19 cellular contexts compared by ENCODE assay signal in genomic region chr10:77313066-77313750, GRCh38.
"Had no signal": no experiment of that assay in that cellular context is flagged by ENCODE, and none has a peak within 500 bp of the region (broad histone marks: within the 10 kb centered on the region; RNA-seq: fewer than 3 reads in every experiment).

No MANE protein-coding gene starts in this region.

- ATAC-seq: left colon; lower lobe of right lung; natural killer cell treated with Interleukin-12 subunit alpha and Interleukin-12 subunit beta and Interleukin-15 and Interleukin-18, amount 100 ng/mL, for 72 hours; T-cell had no signal

- H3K27ac ChIP-seq: ascending aorta, colonic mucosa, lower lobe of right lung had no signal

- H3K9me3 Mint-ChIP-seq: activated CD4-positive, alpha-beta memory T cell treated with anti-CD3 and anti-CD28 coated beads, Interleukin-2, amount 10 ng/mL, durations not matched to agents 7 days and 5 days; activated naive CD4-positive, alpha-beta T cell treated with anti-CD3 and anti-CD28 coated beads for 36 hours; activated T-helper 2 cell treated with anti-CD3 and anti-CD28 coated beads, Interferon-gamma antibody, Interleukin-2, Interleukin-4, amounts not matched to agents 10 μg/mL and 5 μg/mL and 100 μg/mL, durations not matched to agents 14 hours and 24 hours and 36 hours; central memory CD8-positive, alpha-beta T cell; natural killer cell treated with Interleukin-12 subunit alpha and Interleukin-12 subunit beta and Interleukin-15 and Interleukin-18, amount 100 ng/mL, for 72 hours; T-cell had no signal

- H3K27ac Mint-ChIP-seq: activated CD4-positive, alpha-beta memory T cell treated with anti-CD3 and anti-CD28 coated beads, Interleukin-2, amount 10 ng/mL, durations not matched to agents 7 days and 5 days; activated naive CD4-positive, alpha-beta T cell treated with anti-CD3 and anti-CD28 coated beads for 36 hours; activated T-helper 2 cell treated with anti-CD3 and anti-CD28 coated beads, Interferon-gamma antibody, Interleukin-2, Interleukin-4, amounts not matched to agents 10 μg/mL and 5 μg/mL and 100 μg/mL, durations not matched to agents 14 hours and 24 hours and 36 hours; natural killer cell treated with Interleukin-12 subunit alpha and Interleukin-12 subunit beta and Interleukin-15 and Interleukin-18, amount 100 ng/mL, for 72 hours; T-cell had no signal

- H3K9me3 ChIP-seq: ascending aorta, colonic mucosa, lower lobe of right lung had no signal

- H3K36me3 ChIP-seq: ascending aorta, colonic mucosa, lower lobe of right lung had no signal

- H3K4me1 ChIP-seq: colonic mucosa, lower lobe of right lung had no signal

- H3K4me3 Mint-ChIP-seq: activated CD4-positive, alpha-beta memory T cell treated with anti-CD3 and anti-CD28 coated beads, Interleukin-2, amount 10 ng/mL, durations not matched to agents 7 days and 5 days; activated naive CD4-positive, alpha-beta T cell treated with anti-CD3 and anti-CD28 coated beads for 36 hours; central memory CD8-positive, alpha-beta T cell; natural killer cell treated with Interleukin-12 subunit alpha and Interleukin-12 subunit beta and Interleukin-15 and Interleukin-18, amount 100 ng/mL, for 72 hours; T-cell had no signal

- DNase-seq: activated CD4-positive, alpha-beta memory T cell treated with anti-CD3 and anti-CD28 coated beads, Interleukin-2, amount 10 ng/mL, durations not matched to agents 7 days and 5 days; activated CD4-positive, alpha-beta T cell treated with anti-CD3 and anti-CD28 coated beads for 48 hours; activated CD4-positive, CD25-positive, alpha-beta regulatory T cell; activated naive CD4-positive, alpha-beta T cell treated with anti-CD3 and anti-CD28 coated beads for 36 hours; activated T-cell treated with anti-CD3 and anti-CD28 coated beads, Interleukin-2, amount 50 U/mL, for 1 hour; colonic mucosa; erythroblast; left colon; lower lobe of right lung; posterior cingulate gyrus; stimulated activated CD4-positive, alpha-beta T cell treated with anti-CD3 and anti-CD28 coated beads, Interleukin-12 subunit alpha, Interleukin-12 subunit beta, amount 100 ng/mL, for 4 hours; stimulated activated CD4-positive, alpha-beta T cell treated with anti-CD3 and anti-CD28 coated beads, Interleukin-1b, Interleukin-23, amount 100 ng/mL, for 48 hours; stimulated activated CD8-positive, alpha-beta memory T cell treated with anti-CD3 and anti-CD28 coated beads, Interleukin-4, amount 100 ng/mL, for 48 hours; stimulated activated naive CD4-positive, alpha-beta T cell; T-cell had no signal

- H3K4me3 ChIP-seq: ascending aorta, colonic mucosa, lower lobe of right lung had no signal

- H3K36me3 Mint-ChIP-seq: natural killer cell treated with Interleukin-12 subunit alpha and Interleukin-12 subunit beta and Interleukin-15 and Interleukin-18, amount 100 ng/mL, for 72 hours; T-cell had no signal

- H3K4me1 Mint-ChIP-seq: activated CD4-positive, alpha-beta memory T cell treated with anti-CD3 and anti-CD28 coated beads, Interleukin-2, amount 10 ng/mL, durations not matched to agents 7 days and 5 days; central memory CD8-positive, alpha-beta T cell; T-cell had no signal

- H3K27me3 ChIP-seq: ascending aorta, colonic mucosa had no signal

- H3K27me3 Mint-ChIP-seq: activated CD4-positive, alpha-beta memory T cell treated with anti-CD3 and anti-CD28 coated beads, Interleukin-2, amount 10 ng/mL, durations not matched to agents 7 days and 5 days had no signal
